Comparison of ENCODE assay signal across 11 cellular contexts in genomic region chr4:24793219-24794005, GRCh38. TPM values are rescaled to one million over a fixed set of nuclear protein-coding genes. Genes with fewer than 3 reads are reported as not detected.
DNase-seq lines count a peak whose midpoint lies in the region; ATAC-seq, FAIRE-seq and TF ChIP-seq lines count a peak whose summit lies in the region.
"Had no signal": no experiment of that assay in that cellular context is flagged by ENCODE, and none has a peak within 500 bp of the region (broad histone marks: within the 10 kb centered on the region; RNA-seq: fewer than 3 reads in every experiment).

No MANE protein-coding gene starts in this region.

- H2AFZ ChIP-seq in ACC112 (ENCODE audit: low read length, unreplicated experiment) (no peak overlapping the region), HepG2 (ENCODE audit: low read length) (no peak overlapping the region)

- WGBS in HepG2 (ENCODE audit: low lambda C conversion rate): 63% methylated on average over 7 of the region's 8 CpGs

- H3K4me3 ChIP-seq in ACC112 (ENCODE audit: low read depth, low read length) (peak overlapping the region; percentile 67; the same call in 1 of the 2 replicates), astrocyte of the spinal cord (ENCODE audit: low read depth, low read length) (no peak overlapping the region), HepG2 (replicated peaks in 1 of 3; ENCODE audit: insufficient read depth in 1 of 3, low read depth in 2 of 3, low read length in 3 of 3) (no peak overlapping the region)

- ATAC-seq in HepG2: peak; percentile 55
- no peak for ATAC-seq in activated T-helper 17 cell treated with anti-CD3 and anti-CD28 coated beads, Interleukin-2, amount 50 U/mL, for 72 hours (replicated peaks)
- no peak for ATAC-seq in HG02610 (IDR thresholded peaks at IDR 0.05; ENCODE audit: unreplicated experiment)
- no peak for ATAC-seq in GM19455 (IDR thresholded peaks at IDR 0.05; ENCODE audit: unreplicated experiment)

- H3K36me3 ChIP-seq in ACC112 (ENCODE audit: insufficient read depth, low read length): no peaks in the 10 kb centered on the region
- no peaks in the 10 kb centered on the region for H3K36me3 ChIP-seq in HepG2 (replicated peaks in 1 of 2; ENCODE audit: control insufficient read depth in 1 of 2, insufficient read depth in 2 of 2, low read length in 2 of 2)

- CTCF ChIA-PET in HepG2 (lab: Yijun Ruan, JAX; ENCODE audit: low intra/inter-chr PET ratio, low total read pairs): interaction anchor here (1.2 kb wide), 1 partner anchor 304 kb away, joined by 4 read pairs; no protein-coding TSS in a partner anchor

- peaks cover 22% of the 10 kb centered on the region for H3K4me1 ChIP-seq in ACC112 (ENCODE audit: control insufficient read depth, insufficient read depth, low read length, unreplicated experiment)
- peaks cover 44% of the 10 kb centered on the region for H3K4me1 ChIP-seq in HepG2 (ENCODE audit: insufficient read depth, low read length)

- no peaks in the 10 kb centered on the region for H3K36me3 Mint-ChIP-seq in activated T-helper 17 cell treated with anti-CD3 and anti-CD28 coated beads, Interleukin-2, amount 50 U/mL, for 72 hours (ENCODE audit: low read depth)

- H3K4me3 Mint-ChIP-seq in activated T-helper 17 cell treated with anti-CD3 and anti-CD28 coated beads, Interleukin-2, amount 50 U/mL, for 72 hours: no peak overlapping the region

- no peak overlapping the region for H3K9ac ChIP-seq in HepG2 (ENCODE audit: insufficient read depth, low read depth, low read length)

- intact Hi-C loops in HepG2 (cut with micrococcal nuclease; ENCODE audit: unreplicated experiment): no loop called here

- H3K4me2 ChIP-seq in HepG2 (ENCODE audit: low read depth, low read length): no peak overlapping the region; the same call in 1 of the 2 replicates

- no peaks in the 10 kb centered on the region for H4K20me1 ChIP-seq in HepG2 (ENCODE audit: insufficient read depth, low read length)

- no peaks in the 10 kb centered on the region for H3K9me3 ChIP-seq in HepG2 (ENCODE audit: low read length)

- POLR2A ChIA-PET in HepG2 (lab: Yijun Ruan, JAX): no interaction called here

- H3K27me3 ChIP-seq in ACC112 (ENCODE audit: insufficient read depth, low read length): no peaks in the 10 kb centered on the region
- peaks cover 1 to 8% of the 10 kb centered on the region in 2 experiments; a peak in 2 of 5 replicates for H3K27me3 ChIP-seq in HepG2 (ENCODE audit: control insufficient read depth in 1 of 2, insufficient read depth in 2 of 2, low read length in 2 of 2)

- peaks cover 24% of the 10 kb centered on the region for H3K27me3 Mint-ChIP-seq in activated T-helper 17 cell treated with anti-CD3 and anti-CD28 coated beads, Interleukin-2, amount 50 U/mL, for 72 hours

- H3K27ac ChIP-seq in ACC112 (ENCODE audit: low read depth, low read length) (no peak overlapping the region), HepG2 (ENCODE audit: extremely low read length, insufficient read depth, low read length) (no peak overlapping the region)
- H3K27ac ChIP-seq: epithelial cell of prostate had no signal

- TF ChIP-seq EP300 in HepG2 (IDR thresholded peaks at IDR 0.05; ENCODE audit: low read depth in 2 of 2, low read length in 2 of 2) (no peak), HepG2 (CRISPR knock-in tag; IDR thresholded peaks at IDR 0.05; ENCODE audit: borderline replicate concordance) (no peak)

- H3K9me3 Mint-ChIP-seq in activated T-helper 17 cell treated with anti-CD3 and anti-CD28 coated beads, Interleukin-2, amount 50 U/mL, for 72 hours: no peaks in the 10 kb centered on the region

- peak; percentile 50 for FAIRE-seq in HepG2 (lab: Jason Lieb, UNC)

- in situ Hi-C loops in astrocyte of the spinal cord (cut with HindIII; ENCODE audit: low sequenced_read_pairs) (no loop called here), HepG2 (cut with HindIII; ENCODE audit: extremely low pct_ligation_motif_present, low pct_unique_long_range_greater_than_20kb) (no loop called here)

- H3K4me1 Mint-ChIP-seq in activated T-helper 17 cell treated with anti-CD3 and anti-CD28 coated beads, Interleukin-2, amount 50 U/mL, for 72 hours: no peaks in the 10 kb centered on the region

- no peak for TF ChIP-seq RAD21 in HepG2 (CRISPR knock-in tag; IDR thresholded peaks at IDR 0.05)

- DNase-seq in HCEC 1CT (peak; percentile 24), astrocyte of the spinal cord (ENCODE audit: low read depth, low spot score) (no peak), HepG2 (ENCODE audit: low spot score) (peak; percentile 25), HK-2 (ENCODE audit: unreplicated experiment) (no peak)
- DNase-seq: activated T-cell treated with anti-CD3 and anti-CD28 coated beads, Interleukin-2, amount 50 U/mL, for 1 hour had no signal

- no peak overlapping the region for H3K27ac Mint-ChIP-seq in activated T-helper 17 cell treated with anti-CD3 and anti-CD28 coated beads, Interleukin-2, amount 50 U/mL, for 72 hours

- H3K79me2 ChIP-seq in ACC112 (ENCODE audit: control insufficient read depth, insufficient read depth, low read length, unreplicated experiment): no peaks in the 10 kb centered on the region
- H3K79me2 ChIP-seq in HepG2 (ENCODE audit: insufficient read depth, low read length): no peaks in the 10 kb centered on the region

- peak; percentile 40 for TF ChIP-seq CTCF in astrocyte of the spinal cord (IDR thresholded peaks at IDR 0.05; ENCODE audit: low read depth, low read length)
- TF ChIP-seq CTCF in HepG2 (CRISPR knock-in tag; IDR thresholded peaks at IDR 0.05): peak; percentile 50

- TF ChIP-seq POLR2A in HepG2 (IDR thresholded peaks at IDR 0.05; ENCODE audit: insufficient read depth in 1 of 2, low read depth in 2 of 2, low read length in 2 of 2): no peak

- BruUV-seq in HepG2 (replicated peaks; lab: Mats Ljungman, UMichigan): no TSS peak

TF ChIP-seq in HepG2, 621 proteins besides CTCF, POLR2A, EP300 and RAD21:
- TF ChIP-seq GFI1 (CRISPR knock-in tag; IDR thresholded peaks at IDR 0.05; ENCODE audit: borderline replicate concordance) (no peak), ZNF121 (CRISPR knock-in tag; IDR thresholded peaks at IDR 0.05) (peak; percentile 74)

RNA-seq across cellular contexts. Expression of gene SOD3, which starts 2.0 kb away (rescaled TPM):
- not detected in 2 replicates for total RNA-seq in HepG2 (2016; rRNA removed; fragmentation: Illumina TruSeq; extraction: Trizol)
- not detected in 2 replicates for total RNA-seq in HepG2 (2016; cell fraction: cytosol; rRNA removed; fragmentation: Illumina TruSeq; extraction: Trizol; ENCODE audit: low read depth)
- total RNA-seq in HepG2 (2016; cell fraction: insoluble cytoplasmic fraction; rRNA removed; fragmentation: Illumina TruSeq; extraction: Trizol): not detected in 2 replicates
- total RNA-seq in HepG2 (2016; cell fraction: membrane; rRNA removed; fragmentation: Illumina TruSeq; extraction: Trizol): not detected in 2 replicates
- total RNA-seq in HepG2 (2016; cell fraction: nucleus; rRNA removed; fragmentation: Illumina TruSeq; extraction: Trizol): not detected in 2 replicates
- polyA plus RNA-seq in HepG2 (2011; rRNA removed): 0.04 TPM in 1 of 2 replicates, not detected in the other
- 0.13 and 0.20 TPM in 2 replicates for polyA plus RNA-seq in HepG2 (2011; cell fraction: cytosol; rRNA removed)
- 0.14 and 0.37 TPM in 2 replicates for polyA plus RNA-seq in HepG2 (2011; cell fraction: nucleus; rRNA removed)
- 0.47 and 0.85 TPM in 2 replicates for polyA plus RNA-seq in HepG2 (2012)
- not detected in 2 replicates for polyA plus RNA-seq in HepG2 (2016; cell fraction: cytosol; fragmentation: Illumina TruSeq; extraction: Trizol; ENCODE audit: low read depth)
- not detected in 2 replicates for polyA plus RNA-seq in HepG2 (2016; cell fraction: insoluble cytoplasmic fraction; fragmentation: Illumina TruSeq; extraction: Trizol; ENCODE audit: low read depth)
- polyA plus RNA-seq in HepG2 (2016; cell fraction: membrane; fragmentation: Illumina TruSeq; extraction: Trizol; ENCODE audit: low read depth): not detected in 2 replicates
- not detected in 2 replicates for polyA plus RNA-seq in HepG2 (2016; cell fraction: nucleus; fragmentation: Illumina TruSeq; extraction: Trizol; ENCODE audit: insufficient read depth, low read depth)
- not detected in 2 replicates for polyA minus RNA-seq in HepG2 (2011; rRNA and poly(A)+ RNA removed; ENCODE audit: low replicate concordance)
- 0.53 TPM in 1 of 2 replicates, not detected in the other for polyA minus RNA-seq in HepG2 (2011; cell fraction: cytosol; rRNA and poly(A)+ RNA removed)
- not detected in 2 replicates for polyA minus RNA-seq in HepG2 (2011; cell fraction: nucleus; rRNA and poly(A)+ RNA removed)
- not detected for total RNA-seq in activated T-helper 17 cell treated with anti-CD3 and anti-CD28 coated beads, Interleukin-2, amount 50 U/mL, for 72 hours
- total RNA-seq: G401 had no signal

Comparison
In these comparisons a context has a peak if more than half of its experiments do, and no peak if none do; other contexts are left out.
1. DNase-seq: peak in HCEC 1CT (single experiment) and HepG2 (single experiment); none in astrocyte of the spinal cord (single experiment) and HK-2 (single experiment).